Comparison of ENCODE assay signal across 13 cellular contexts in the genomic region with DNA sequence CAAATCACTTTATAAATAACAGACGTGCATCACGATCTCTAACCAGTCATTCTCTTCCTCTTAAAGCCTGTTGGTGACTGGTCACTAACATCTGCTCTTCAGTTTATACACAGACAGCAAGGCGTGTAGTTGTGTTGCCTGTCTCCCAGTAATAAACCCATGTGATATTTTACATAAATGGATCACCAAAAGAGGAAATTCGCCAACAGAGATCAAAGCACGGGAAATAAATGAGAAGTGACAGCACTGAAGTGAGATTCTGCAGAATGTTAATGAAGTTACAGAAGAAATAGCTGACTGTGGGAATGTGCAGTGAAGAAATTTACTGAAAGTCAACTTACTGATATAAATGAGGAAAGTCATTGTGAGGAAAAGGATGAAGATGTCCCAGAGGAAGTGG. TPM values are rescaled to one million over a fixed set of nuclear protein-coding genes. Genes with fewer than 3 reads are reported as not detected.
DNase-seq lines count a peak whose midpoint lies in the region; ATAC-seq, FAIRE-seq and TF ChIP-seq lines count a peak whose summit lies in the region.
"Had no signal": no experiment of that assay in that cellular context is flagged by ENCODE, and none has a peak within 500 bp of the region (broad histone marks: within the 10 kb centered on the region; RNA-seq: fewer than 3 reads in every experiment).

No MANE protein-coding gene starts in this region.

- BruUV-seq in K562 (replicated peaks; lab: Mats Ljungman, UMichigan) = no TSS peak

- intact Hi-C loops in Right ventricle myocardium superior (cut with DNase I) = no loop called here
- intact Hi-C loops in left ventricle myocardium inferior (cut with micrococcal nuclease) = no loop called here
- intact Hi-C loops in K562 (cut with micrococcal nuclease) = no loop called here

- H3K27me3 ChIP-seq in left ventricle myocardium inferior (ENCODE audit: low read depth) (no peaks in the 10 kb centered on the region), K562 (ENCODE audit: control insufficient read depth in 2 of 2, insufficient read depth in 2 of 2, low read length in 2 of 2) (no peaks in the 10 kb centered on the region)
- H3K27me3 ChIP-seq: body of pancreas, uterus had no signal

- H3K27ac Mint-ChIP-seq in stimulated activated naive B cell treated with anti-CD40 and anti-IgM and Interleukin-4, amounts not matched to agents 10 μg/mL and 1 μg/mL and 100 μg/mL, for 72 hours = peak overlapping the region; percentile 56

- in situ Hi-C loops in K562 (cut with MboI) = no loop called here

- ATAC-seq in Right ventricle myocardium superior (ENCODE audit: poor library complexity) (peak; percentile 69), K562 (no peak)
- peak; percentile 84 to 92 for ATAC-seq in stimulated activated naive B cell treated with anti-CD40 and anti-IgM and Interleukin-4, amounts not matched to agents 10 μg/mL and 1 μg/mL and 100 μg/mL, for 72 hours (replicated peaks)
- ATAC-seq: body of pancreas had no signal

- POLR2A ChIA-PET in K562 (lab: Yijun Ruan, JAX) = interaction anchor here (1.2 kb wide), 1 partner anchor 21 kb away, joined by 3 read pairs; no protein-coding TSS in a partner anchor

- peaks cover 23 to 44% of the 10 kb centered on the region in 2 donors for H3K4me1 Mint-ChIP-seq in stimulated activated naive B cell treated with anti-CD40 and anti-IgM and Interleukin-4, amounts not matched to agents 10 μg/mL and 1 μg/mL and 100 μg/mL, for 72 hours

- H3K36me3 ChIP-seq in left ventricle myocardium inferior (peaks cover 8% of the 10 kb centered on the region), K562 (ENCODE audit: control insufficient read depth, insufficient read depth, low read length) (peaks cover 7% of the 10 kb centered on the region; the same call in 1 of the 3 replicates)
- H3K36me3 ChIP-seq: uterus had no signal

- H3K27ac ChIP-seq in left ventricle myocardium inferior (replicated peaks) = no peak overlapping the region
- H3K27ac ChIP-seq in K562 (ENCODE audit: extremely low read depth, low read depth, low read length) = no peak overlapping the region
- H3K27ac ChIP-seq: uterus had no signal

- peaks cover 6 to 10% of the 10 kb centered on the region in 2 donors for H3K36me3 Mint-ChIP-seq in stimulated activated naive B cell treated with anti-CD40 and anti-IgM and Interleukin-4, amounts not matched to agents 10 μg/mL and 1 μg/mL and 100 μg/mL, for 72 hours

- H4K20me1 ChIP-seq in K562 (replicated peaks; ENCODE audit: control insufficient read depth, insufficient read depth, low read length) = no peaks in the 10 kb centered on the region

- no peaks in the 10 kb centered on the region for H3K9me1 ChIP-seq in K562 (ENCODE audit: control insufficient read depth, insufficient read depth, low read length)

- no peaks in the 10 kb centered on the region for H3K27me3 Mint-ChIP-seq in stimulated activated naive B cell treated with anti-CD40 and anti-IgM and Interleukin-4, amounts not matched to agents 10 μg/mL and 1 μg/mL and 100 μg/mL, for 72 hours

- 85% methylated on average over 5 of the region's 5 CpGs for WGBS in K562 (ENCODE audit: insufficient coverage, low coverage, missing lambda C conversion rate)

- H3K9me3 ChIP-seq in left ventricle myocardium inferior (replicated peaks) = no peaks in the 10 kb centered on the region
- no peaks in the 10 kb centered on the region for H3K9me3 ChIP-seq in K562 (replicated peaks; ENCODE audit: control insufficient read depth, insufficient read depth, low read depth, low read length)
- H3K9me3 ChIP-seq: body of pancreas, uterus had no signal

- H3K9me3 Mint-ChIP-seq in stimulated activated naive B cell treated with anti-CD40 and anti-IgM and Interleukin-4, amounts not matched to agents 10 μg/mL and 1 μg/mL and 100 μg/mL, for 72 hours = no peaks in the 10 kb centered on the region

- CTCF ChIA-PET in K562 (lab: Yijun Ruan, JAX; ENCODE audit: low intra/inter-chr PET ratio) = no interaction called here

- TF ChIP-seq EP300 in K562 (IDR thresholded peaks at IDR 0.05; ENCODE audit: low read length) = no peak

- FAIRE-seq in K562 (lab: Jason Lieb, UNC) = no peak

- no peak for TF ChIP-seq RAD21 in K562 (CRISPR knock-in tag; conservative IDR thresholded peaks at IDR 0.05 in 1 of 2, IDR thresholded peaks at IDR 0.05 in 1 of 2)

- H2AFZ ChIP-seq in K562 (ENCODE audit: low read depth, low read length) = no peak overlapping the region

- H3K4me1 ChIP-seq in left ventricle myocardium inferior = peaks cover 6% of the 10 kb centered on the region
- H3K4me1 ChIP-seq in K562 (replicated peaks in 1 of 2; ENCODE audit: control insufficient read depth in 2 of 2, insufficient read depth in 2 of 2, low read length in 2 of 2) = peaks cover 0 to 9% of the 10 kb centered on the region in 2 experiments; a peak in 3 of 5 replicates
- H3K4me1 ChIP-seq: uterus had no signal

- peaks cover 9% of the 10 kb centered on the region; the same call in 2 of the 3 replicates for H3K79me2 ChIP-seq in K562 (ENCODE audit: control insufficient read depth, insufficient read depth, low read length)

- TF ChIP-seq CTCF in left ventricle myocardium inferior (IDR thresholded peaks at IDR 0.05; ENCODE audit: borderline replicate concordance) (no peak), K562 (IDR thresholded peaks at IDR 0.05 in 2 of 3, conservative IDR thresholded peaks at IDR 0.05 in 1 of 3; ENCODE audit: insufficient read depth in 2 of 3, low read depth in 1 of 3, low read length in 3 of 3) (no peak)

- no peak for TF ChIP-seq POLR2A in K562 (conservative IDR thresholded peaks at IDR 0.05)

- no peak overlapping the region for H3K4me2 ChIP-seq in K562 (ENCODE audit: insufficient read depth, low read length)

- no peak overlapping the region for H3K4me3 ChIP-seq in left ventricle myocardium inferior
- H3K4me3 ChIP-seq in K562 = no peak overlapping the region
- H3K4me3 ChIP-seq: body of pancreas, uterus had no signal

- H3K4me3 Mint-ChIP-seq in stimulated activated naive B cell treated with anti-CD40 and anti-IgM and Interleukin-4, amounts not matched to agents 10 μg/mL and 1 μg/mL and 100 μg/mL, for 72 hours = peak overlapping the region; percentile 14 to 57

- DNase-seq in Right ventricle myocardium superior (no peak), left ventricle myocardium inferior (no peak), Kasumi-1 (lab: John Stamatoyannopoulos, UW) (peak; percentile 26 to 55), K562 (ENCODE audit: extremely low read depth in 1 of 4, low spot score in 3 of 4) (no peak), dermis blood vessel endothelial cell (no peak), activated gamma-delta T cell treated with Interleukin-2 at 50 U/mL for 16 hours (no peak), NCI-H1694 treated with DMSO at 0.1 percent for 48 hours (lab: John Stamatoyannopoulos, UW) (no peak)
- DNase-seq in stimulated activated naive B cell treated with anti-CD40 and anti-IgM and Interleukin-4, amounts not matched to agents 10 μg/mL and 1 μg/mL and 100 μg/mL, for 72 hours = peak; percentile 21
- DNase-seq: H7, MM.1S, NCI-H524, uterus had no signal

- H3K9ac ChIP-seq in K562 (ENCODE audit: insufficient read depth in 1 of 2, low read depth in 2 of 2, low read length in 2 of 2) = no peak overlapping the region

TF ChIP-seq in K562, 482 proteins besides CTCF, POLR2A, EP300 and RAD21:
- TF ChIP-seq ZNF224 (CRISPR knock-in tag; IDR thresholded peaks at IDR 0.05) = no peak
- TF ChIP-seq ZNF436 (CRISPR knock-in tag; IDR thresholded peaks at IDR 0.05) = no peak
- TF ChIP-seq ZNF316 (IDR thresholded peaks at IDR 0.05) = 0 out of 2 replicates have a peak, but pooled peaks have one; percentile 36
- no peak for TF ChIP-seq ZNF174 (CRISPR knock-in tag; IDR thresholded peaks at IDR 0.05)
TF ChIP-seq in K562: peak in this region for 1.

RNA-seq across cellular contexts. Expression of a gene that starts 47.0 kb away (rescaled TPM):
- total RNA-seq in Right ventricle myocardium superior = 60.5 TPM
- 67.9 TPM for total RNA-seq in left ventricle myocardium inferior
- 144 and 172 TPM in 2 replicates for total RNA-seq in K562 (2011; cell fraction: chromatin; rRNA removed; ENCODE audit: low replicate concordance)
- total RNA-seq in K562 (2011; cell fraction: nucleolus; rRNA removed) = 34.5 and 40.9 TPM in 2 replicates
- 54.2 and 74.1 TPM in 2 replicates for total RNA-seq in K562 (2011; cell fraction: nucleoplasm; rRNA removed)
- total RNA-seq in K562 (2014; rRNA removed) = 16.9 and 17.1 TPM in 2 replicates
- total RNA-seq in K562 (2014; rRNA removed; fragmentation: Illumina TruSeq; extraction: Trizol) = 19.0 and 21.2 TPM in 2 replicates
- total RNA-seq in K562 (2015; rRNA removed; fragmentation: Illumina TruSeq; extraction: Trizol) = 17.8 and 20.7 TPM in 2 replicates
- total RNA-seq in K562 (2021) = 46.2 and 47.5 TPM in 2 replicates
- 17.2 and 17.7 TPM in 2 replicates for polyA plus RNA-seq in K562 (2011; rRNA removed)
- 9.4 and 16.2 TPM in 2 replicates for polyA plus RNA-seq in K562 (2011; cell fraction: cytosol; rRNA removed)
- 37.1 and 55.1 TPM in 2 replicates for polyA plus RNA-seq in K562 (2011; cell fraction: nucleus; rRNA removed)
- 12.9 and 15.0 TPM in 2 replicates for polyA plus RNA-seq in K562 (2012)
- 29.5 and 31.9 TPM in 2 replicates for polyA plus RNA-seq in K562 (2014; fragmentation: Illumina TruSeq; extraction: Trizol)
- 1 to 10 TPM; 4.1 to 9.9 TPM for polyA plus RNA-seq in K562 (2014; fragmentation: Nextera tagmentation; extraction: Ambion mirVana)
- polyA plus RNA-seq in K562 (2014; rRNA removed) = 15.2 and 15.3 TPM in 2 replicates
- polyA minus RNA-seq in K562 (2011; rRNA and poly(A)+ RNA removed) = 71.7 and 90.0 TPM in 2 replicates
- 28.2 and 30.6 TPM in 2 replicates for polyA minus RNA-seq in K562 (2011; cell fraction: cytosol; rRNA and poly(A)+ RNA removed)
- 35.0 and 70.0 TPM in 2 replicates for polyA minus RNA-seq in K562 (2011; cell fraction: nucleus; rRNA and poly(A)+ RNA removed)
- 31.0 and 39.4 TPM in 2 replicates for total RNA-seq in dermis blood vessel endothelial cell

Comparison
In these comparisons a context has a peak if more than half of its experiments do, and no peak if none do; other contexts are left out.
1. DNase-seq: peak in Kasumi-1 (2 of 2) and stimulated activated naive B cell treated with anti-CD40 and anti-IgM and Interleukin-4, amounts not matched to agents 10 μg/mL and 1 μg/mL and 100 μg/mL, for 72 hours (single experiment); none in Right ventricle myocardium superior (single experiment), left ventricle myocardium inferior (single experiment), K562 (0 of 4), dermis blood vessel endothelial cell (single experiment), activated gamma-delta T cell treated with Interleukin-2 at 50 U/mL for 16 hours (single experiment) and NCI-H1694 treated with DMSO at 0.1 percent for 48 hours (single experiment).